Comparison of ENCODE assay signal across 9 cellular contexts in the genomic region with DNA sequence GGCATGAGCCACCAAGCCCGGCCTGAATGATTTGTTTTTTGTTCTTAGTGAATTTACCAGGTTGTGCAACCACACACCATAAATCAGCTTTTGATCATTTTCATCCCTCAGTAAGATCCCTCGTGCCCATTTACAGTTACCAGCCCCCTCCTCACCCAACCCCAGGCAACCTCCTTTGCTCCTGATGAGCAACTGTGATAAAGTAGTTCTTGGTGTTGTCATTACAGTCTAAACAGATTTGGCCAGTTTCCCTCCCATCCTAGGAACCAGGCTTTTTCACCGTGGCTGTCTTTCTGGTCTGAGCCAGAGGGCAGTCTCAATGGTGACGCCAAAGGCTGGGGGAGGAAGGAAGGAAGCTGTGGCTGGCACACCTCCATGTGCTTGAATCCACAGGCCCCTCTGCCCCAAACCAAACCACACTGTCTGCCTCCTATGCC.
DNase-seq lines count a peak whose midpoint lies in the region; ATAC-seq and TF ChIP-seq lines count a peak whose summit lies in the region.
"Had no signal": no experiment of that assay in that cellular context is flagged by ENCODE, and none has a peak within 500 bp of the region (broad histone marks: within the 10 kb centered on the region; RNA-seq: fewer than 3 reads in every experiment).

No MANE protein-coding gene starts in this region.

- H3K4me1 Mint-ChIP-seq in WTC11, result no peaks in the 10 kb centered on the region

- DNase-seq in activated T-cell treated with anti-CD3 and anti-CD28 coated beads for 24 hours (ENCODE audit: low read depth) (peak; percentile 10), activated T-cell treated with anti-CD3 and anti-CD28 coated beads for 4 hours (no peak), WTC11 (ENCODE audit: low spot score) (no peak), foreskin keratinocyte (peak in 1 of 2 donors; percentile 69), transverse colon (peak; percentile 12), NCI-H226 (no peak), NK-92 (lab: John Stamatoyannopoulos, UW; ENCODE audit: unreplicated experiment) (no peak), erythroblast (lab: John Stamatoyannopoulos, UW) (no peak)

- no peaks in the 10 kb centered on the region for H3K36me3 Mint-ChIP-seq in WTC11

- in situ Hi-C loops in transverse colon (cut with MboI; ENCODE audit: low pct_ligation_motif_present in 1 of 4, low pct_unique_long_range_greater_than_20kb in 1 of 4, low sequenced_read_pairs in 3 of 4), result no loop called here

- POLR2A ChIA-PET in WTC11 (lab: Charles Lee), result no interaction called here

- TF ChIP-seq CTCF in WTC11 (IDR thresholded peaks at IDR 0.05), result no peak
- TF ChIP-seq CTCF in foreskin keratinocyte (conservative IDR thresholded peaks at IDR 0.05), result no peak
- TF ChIP-seq CTCF in transverse colon (IDR thresholded peaks at IDR 0.05), result no peak

- H3K27me3 Mint-ChIP-seq in WTC11 (ENCODE audit: low read depth), result peaks cover 6% of the 10 kb centered on the region; the same call in 1 of the 2 replicates

- H3K4me1 ChIP-seq in foreskin keratinocyte (peaks cover 25% of the 10 kb centered on the region), transverse colon (peaks cover 0 to 3% (median 0%) of the 10 kb centered on the region in 4 donors)
- H3K4me1 ChIP-seq: gastrocnemius medialis had no signal

- H3K9me3 Mint-ChIP-seq in WTC11, result peaks cover 8% of the 10 kb centered on the region; the same call in 1 of the 2 replicates

- no peaks in the 10 kb centered on the region for H3K36me3 ChIP-seq in transverse colon
- H3K36me3 ChIP-seq: gastrocnemius medialis had no signal

- H3K27ac Mint-ChIP-seq in WTC11, result no peak overlapping the region; the same call in 1 of the 2 replicates

- peak; percentile 41; the same call in 1 of the 2 replicates for ATAC-seq in WTC11
- no peak for ATAC-seq in foreskin keratinocyte
- ATAC-seq: gastrocnemius medialis had no signal

- H3K4me3 ChIP-seq in transverse colon, result no peak overlapping the region
- H3K4me3 ChIP-seq: gastrocnemius medialis had no signal

- 28 to 56% methylated on average over 3 to 4 of the region's 4 CpGs for WGBS in transverse colon (ENCODE audit: low coverage in 1 of 2), 2 donors

- TF ChIP-seq POLR2A in transverse colon (IDR thresholded peaks at IDR 0.05) (no peak), erythroblast (IDR thresholded peaks at IDR 0.05; ENCODE audit: low read length) (no peak)

- intact Hi-C loops in transverse colon (cut with DNase I; ENCODE audit: low total_unique reads), result no loop called here

- no peaks in the 10 kb centered on the region for H3K9me3 ChIP-seq in transverse colon
- H3K9me3 ChIP-seq: gastrocnemius medialis had no signal

- CTCF ChIA-PET in WTC11 (lab: Charles Lee), result no interaction called here

- H3K27me3 ChIP-seq in foreskin keratinocyte (no peaks in the 10 kb centered on the region), transverse colon (no peaks in the 10 kb centered on the region)
- H3K27me3 ChIP-seq: gastrocnemius medialis had no signal

- peak overlapping the region; percentile 38 for H3K27ac ChIP-seq in foreskin keratinocyte
- no peak overlapping the region for H3K27ac ChIP-seq in transverse colon
- H3K27ac ChIP-seq: gastrocnemius medialis had no signal

- no peak for TF ChIP-seq EP300 in transverse colon (IDR thresholded peaks at IDR 0.05; ENCODE audit: low read depth)

- no peak overlapping the region for H3K4me3 Mint-ChIP-seq in WTC11

TF ChIP-seq in WTC11, 78 proteins besides CTCF, POLR2A, EP300 and RAD21:
- TF ChIP-seq OVOL2 (CRISPR knock-in tag; IDR thresholded peaks at IDR 0.05; ENCODE audit: borderline replicate concordance) (no peak), GTF2I (CRISPR knock-in tag; conservative IDR thresholded peaks at IDR 0.05) (no peak), CREM (CRISPR knock-in tag; IDR thresholded peaks at IDR 0.05) (no peak), GABPB1 (CRISPR knock-in tag; IDR thresholded peaks at IDR 0.05) (peak; percentile 27; the same call in 1 of the 2 replicates), ZNF671 (CRISPR knock-in tag; IDR thresholded peaks at IDR 0.05) (no peak), SMAD4 (CRISPR knock-in tag; IDR thresholded peaks at IDR 0.05) (no peak)
- TF ChIP-seq, protein P1, sequence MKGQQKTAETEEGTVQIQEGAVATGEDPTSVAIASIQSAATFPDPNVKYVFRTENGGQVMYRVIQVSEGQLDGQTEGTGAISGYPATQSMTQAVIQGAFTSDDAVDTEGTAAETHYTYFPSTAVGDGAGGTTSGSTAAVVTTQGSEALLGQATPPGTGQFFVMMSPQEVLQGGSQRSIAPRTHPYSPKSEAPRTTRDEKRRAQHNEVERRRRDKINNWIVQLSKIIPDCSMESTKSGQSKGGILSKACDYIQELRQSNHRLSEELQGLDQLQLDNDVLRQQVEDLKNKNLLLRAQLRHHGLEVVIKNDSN (CRISPR knock-in tag; IDR thresholded peaks at IDR 0.05), result no peak

Comparison
In these comparisons a context has a peak if more than half of its experiments do, and no peak if none do; other contexts are left out.
1. DNase-seq: peak in activated T-cell treated with anti-CD3 and anti-CD28 coated beads for 24 hours (single experiment) and transverse colon (single experiment); none in activated T-cell treated with anti-CD3 and anti-CD28 coated beads for 4 hours (single experiment), WTC11 (single experiment), NCI-H226 (single experiment), NK-92 (single experiment) and erythroblast (0 of 2).